ENCODE assay signal across 12 cellular contexts in genomic region chr2:43539991-43540860, GRCh38. TPM values are rescaled to one million over a fixed set of nuclear protein-coding genes. Genes with fewer than 3 reads are reported as not detected.
DNase-seq lines count a peak whose midpoint lies in the region; ATAC-seq, FAIRE-seq and TF ChIP-seq lines count a peak whose summit lies in the region.
"Had no signal": no experiment of that assay in that cellular context is flagged by ENCODE, and none has a peak within 500 bp of the region (broad histone marks: within the 10 kb centered on the region; RNA-seq: fewer than 3 reads in every experiment).

No MANE protein-coding gene starts in this region.

- H3K9me3 ChIP-seq in mucosa of descending colon = no peaks in the 10 kb centered on the region

- H3K27me3 Mint-ChIP-seq in activated T-helper 1 cell treated with anti-CD3 and anti-CD28 coated beads, Interleukin-12 subunit alpha, Interleukin-12 subunit beta, Interleukin-2, Interleukin-4 antibody, amounts not matched to agents 30 ng/mL and 10 ng/mL and 1 ng/mL, durations not matched to agents 14 hours and 24 hours and 36 hours (ENCODE audit: insufficient read depth) = no peaks in the 10 kb centered on the region
- H3K27me3 Mint-ChIP-seq: CD4-positive, CD25-positive, alpha-beta regulatory T cell; central memory CD8-positive, alpha-beta T cell had no signal

- H3K4me3 ChIP-seq in mucosa of descending colon = no peak overlapping the region

- H3K4me1 ChIP-seq in mucosa of descending colon (ENCODE audit: low read depth) = no peaks in the 10 kb centered on the region

- DNase-seq in A172 (ENCODE audit: low spot score) (peak; percentile 12), M059J (ENCODE audit: low read depth) (peak; percentile 59), dedifferentiated amniotic fluid mesenchymal stem cell (ENCODE audit: extremely low spot score) (peak; percentile 73), mucosa of descending colon (peak in 1 of 3 donors; percentile 53), RCC 7860 (ENCODE audit: low spot score) (no peak)
- DNase-seq in activated T-helper 1 cell treated with anti-CD3 and anti-CD28 coated beads, Interleukin-12 subunit alpha, Interleukin-12 subunit beta, Interleukin-2, Interleukin-4 antibody, amounts not matched to agents 30 ng/mL and 10 ng/mL and 1 ng/mL, durations not matched to agents 14 hours and 24 hours and 36 hours (ENCODE audit: low spot score) = no peak
- DNase-seq in stimulated activated CD4-positive, alpha-beta T cell treated with anti-CD3 and anti-CD28 coated beads, Interleukin-2, amount 100 ng/mL, for 24 hours = no peak
- DNase-seq in activated naive CD4-positive, alpha-beta T cell (lab: John Stamatoyannopoulos, UW) = no peak

- FAIRE-seq in RCC 7860 (lab: Jason Lieb, UNC) = no peak

- H3K36me3 ChIP-seq in mucosa of descending colon (ENCODE audit: low read depth) = no peaks in the 10 kb centered on the region

- H3K9me3 Mint-ChIP-seq in activated T-helper 1 cell treated with anti-CD3 and anti-CD28 coated beads, Interleukin-12 subunit alpha, Interleukin-12 subunit beta, Interleukin-2, Interleukin-4 antibody, amounts not matched to agents 30 ng/mL and 10 ng/mL and 1 ng/mL, durations not matched to agents 14 hours and 24 hours and 36 hours = no peaks in the 10 kb centered on the region
- H3K9me3 Mint-ChIP-seq: CD4-positive, CD25-positive, alpha-beta regulatory T cell; central memory CD8-positive, alpha-beta T cell; neural crest cell; T-helper 1 cell treated with Interleukin-12 subunit alpha and Interleukin-12 subunit beta and Interleukin-4 antibody, amounts not matched to agents 30 μg/mL and 1 μg/mL, for 36 hours had no signal

- TF ChIP-seq CTCF in mucosa of descending colon (IDR thresholded peaks at IDR 0.05) = no peak

- peaks cover 16% of the 10 kb centered on the region for H3K36me3 Mint-ChIP-seq in activated T-helper 1 cell treated with anti-CD3 and anti-CD28 coated beads, Interleukin-12 subunit alpha, Interleukin-12 subunit beta, Interleukin-2, Interleukin-4 antibody, amounts not matched to agents 30 ng/mL and 10 ng/mL and 1 ng/mL, durations not matched to agents 14 hours and 24 hours and 36 hours (ENCODE audit: low read depth)

- H3K4me1 Mint-ChIP-seq in activated T-helper 1 cell treated with anti-CD3 and anti-CD28 coated beads, Interleukin-12 subunit alpha, Interleukin-12 subunit beta, Interleukin-2, Interleukin-4 antibody, amounts not matched to agents 30 ng/mL and 10 ng/mL and 1 ng/mL, durations not matched to agents 14 hours and 24 hours and 36 hours (ENCODE audit: low read depth) = peaks cover 18% of the 10 kb centered on the region
- H3K4me1 Mint-ChIP-seq: central memory CD8-positive, alpha-beta T cell had no signal

- intact Hi-C loops in mucosa of descending colon (cut with DNase I, micrococcal nuclease) = no loop called here
- intact Hi-C loops in activated T-helper 1 cell treated with anti-CD3 and anti-CD28 coated beads, Interleukin-12 subunit alpha, Interleukin-12 subunit beta, Interleukin-2, Interleukin-4 antibody, amounts not matched to agents 30 ng/mL and 10 ng/mL and 1 ng/mL, durations not matched to agents 14 hours and 24 hours and 36 hours (cut with micrococcal nuclease) = no loop called here

- no peak overlapping the region for H3K4me3 Mint-ChIP-seq in activated T-helper 1 cell treated with anti-CD3 and anti-CD28 coated beads, Interleukin-12 subunit alpha, Interleukin-12 subunit beta, Interleukin-2, Interleukin-4 antibody, amounts not matched to agents 30 ng/mL and 10 ng/mL and 1 ng/mL, durations not matched to agents 14 hours and 24 hours and 36 hours
- H3K4me3 Mint-ChIP-seq: CD4-positive, CD25-positive, alpha-beta regulatory T cell; central memory CD8-positive, alpha-beta T cell; neural crest cell; T-helper 1 cell treated with Interleukin-12 subunit alpha and Interleukin-12 subunit beta and Interleukin-4 antibody, amounts not matched to agents 30 μg/mL and 1 μg/mL, for 36 hours had no signal

- H3K27ac Mint-ChIP-seq in activated T-helper 1 cell treated with anti-CD3 and anti-CD28 coated beads, Interleukin-12 subunit alpha, Interleukin-12 subunit beta, Interleukin-2, Interleukin-4 antibody, amounts not matched to agents 30 ng/mL and 10 ng/mL and 1 ng/mL, durations not matched to agents 14 hours and 24 hours and 36 hours = no peak overlapping the region
- H3K27ac Mint-ChIP-seq: T-helper 1 cell treated with Interleukin-12 subunit alpha and Interleukin-12 subunit beta and Interleukin-4 antibody, amounts not matched to agents 30 μg/mL and 1 μg/mL, for 36 hours had no signal

- peak; percentile 70 for ATAC-seq in mucosa of descending colon

RNA-seq across cellular contexts. Expression of gene THADA, which starts 55.6 kb away (rescaled TPM):
- 18.3 and 19.7 TPM in 2 replicates for total RNA-seq in A172 (2014; rRNA removed; shearing (Covaris generic))
- total RNA-seq in M059J (2014; rRNA removed; shearing (Covaris generic)) = 8.7 and 12.7 TPM in 2 replicates
- total RNA-seq in mucosa of descending colon = 10 to 100 TPM; 20.1 to 26.7 (median 25.3) TPM
- total RNA-seq in activated T-helper 1 cell treated with anti-CD3 and anti-CD28 coated beads, Interleukin-12 subunit alpha, Interleukin-12 subunit beta, Interleukin-2, Interleukin-4 antibody, amounts not matched to agents 30 ng/mL and 10 ng/mL and 1 ng/mL, durations not matched to agents 14 hours and 24 hours and 36 hours = 49.8 and 51.7 TPM in 2 replicates

Comparison
In these comparisons a context has a peak if more than half of its experiments do, and no peak if none do; other contexts are left out.
1. DNase-seq: peak in A172 (single experiment), M059J (single experiment) and dedifferentiated amniotic fluid mesenchymal stem cell (single experiment); none in activated T-helper 1 cell treated with anti-CD3 and anti-CD28 coated beads, Interleukin-12 subunit alpha, Interleukin-12 subunit beta, Interleukin-2, Interleukin-4 antibody, amounts not matched to agents 30 ng/mL and 10 ng/mL and 1 ng/mL, durations not matched to agents 14 hours and 24 hours and 36 hours (single experiment), stimulated activated CD4-positive, alpha-beta T cell treated with anti-CD3 and anti-CD28 coated beads, Interleukin-2, amount 100 ng/mL, for 24 hours (0 of 2), RCC 7860 (single experiment) and activated naive CD4-positive, alpha-beta T cell (0 of 4).